ENCODE assay signal across 8 cellular contexts in genomic region chr11:4187055-4187988, GRCh38.
DNase-seq lines count a peak whose midpoint lies in the region; ATAC-seq and TF ChIP-seq lines count a peak whose summit lies in the region.

No MANE protein-coding gene starts in this region.

- POLR2A ChIA-PET in RWPE1 (lab: Yijun Ruan, JAX; ENCODE audit: low non-redundant PET) = no interaction called here

- TF ChIP-seq EP300 in neural cell (conservative IDR thresholded peaks at IDR 0.05; ENCODE audit: poor library complexity, severe bottlenecking) = no peak

- H3K9ac ChIP-seq in GM23248 = peak overlapping the region; percentile 74
- peak overlapping the region; percentile 64 for H3K9ac ChIP-seq in KMS-11
- peak overlapping the region; percentile 75 for H3K9ac ChIP-seq in neural cell (ENCODE audit: low read length)

- TF ChIP-seq CTCF in KMS-11 (conservative IDR thresholded peaks at IDR 0.05; ENCODE audit: low read depth, low read length) (peak; percentile 77), RWPE1 (conservative IDR thresholded peaks at IDR 0.05; ENCODE audit: low read depth) (peak; percentile 81), foreskin fibroblast (IDR thresholded peaks at IDR 0.05; ENCODE audit: low read depth, low read length) (peak; percentile 80), neural cell (IDR thresholded peaks at IDR 0.05; ENCODE audit: poor library complexity, severe bottlenecking) (peak; percentile 97)

- H3K9me2 ChIP-seq in GM23248 (ENCODE audit: insufficient read depth) = no peaks in the 10 kb centered on the region
- H3K9me2 ChIP-seq in neural cell (ENCODE audit: insufficient read depth, low read length) = no peaks in the 10 kb centered on the region

- H3K4me2 ChIP-seq in GM23248 (ENCODE audit: unreplicated experiment) (peak overlapping the region; percentile 78), KMS-11 (peak overlapping the region; percentile 70), neural cell (ENCODE audit: low read length) (peak overlapping the region; percentile 86)

- H3K27me3 ChIP-seq in GM23248 (replicated peaks; ENCODE audit: insufficient read depth) (no peaks in the 10 kb centered on the region), KMS-11 (ENCODE audit: insufficient read depth, low read depth) (no peaks in the 10 kb centered on the region), neural cell (ENCODE audit: insufficient read depth, low read depth, low read length) (no peaks in the 10 kb centered on the region)

- no peaks in the 10 kb centered on the region for H3K36me3 ChIP-seq in GM23248 (ENCODE audit: low read depth)
- H3K36me3 ChIP-seq in KMS-11 (ENCODE audit: insufficient read depth) = no peaks in the 10 kb centered on the region
- no peaks in the 10 kb centered on the region for H3K36me3 ChIP-seq in neural cell (ENCODE audit: insufficient read depth, low read length)

- H3K27ac ChIP-seq in GM23248 (no peak overlapping the region), KMS-11 (0 out of 2 replicates have a peak overlapping the region, but pooled peaks have one; percentile 28), RWPE1 (peak overlapping the region; percentile 24), neural cell (ENCODE audit: low read length) (no peak overlapping the region)

- H3K4me3 ChIP-seq in GM23248 = peak overlapping the region; percentile 78
- no peak overlapping the region for H3K4me3 ChIP-seq in KMS-11 (IDR thresholded peaks at IDR 0.05; ENCODE audit: insufficient read depth, low read depth, low read length)
- peak overlapping the region; percentile 62 to 63 for H3K4me3 ChIP-seq in foreskin fibroblast (ENCODE audit: low read depth in 1 of 2, low read length in 2 of 2)
- peak overlapping the region; percentile 83 for H3K4me3 ChIP-seq in neural cell (ENCODE audit: low read length)

- H3F3A ChIP-seq in GM23248 (ENCODE audit: insufficient read depth) = no peaks in the 10 kb centered on the region
- no peaks in the 10 kb centered on the region for H3F3A ChIP-seq in neural cell (ENCODE audit: insufficient read depth, low read length, poor library complexity, severe bottlenecking)

- H3K9me3 ChIP-seq in GM23248 (ENCODE audit: low read depth) = no peaks in the 10 kb centered on the region
- no peaks in the 10 kb centered on the region for H3K9me3 ChIP-seq in neural cell (ENCODE audit: low read length)

- H3K79me2 ChIP-seq in GM23248 (ENCODE audit: insufficient read depth) (no peaks in the 10 kb centered on the region), KMS-11 (ENCODE audit: insufficient read depth, low read depth) (no peaks in the 10 kb centered on the region), neural cell (replicated peaks; ENCODE audit: insufficient read depth, low read length) (no peaks in the 10 kb centered on the region)

- CTCF ChIA-PET in RWPE1 (lab: Yijun Ruan, JAX) = interaction anchor here (0.5 to 2.4 kb wide), 29 partner anchors 9 to 1419 kb away, joined by 3 to 43 read pairs (median 3); partner anchors contain the start of gene OR51D1

- ATAC-seq in stimulated activated naive CD8-positive, alpha-beta T cell treated with anti-CD3 and anti-CD28 coated beads, Interleukin-15, Interleukin-2, amounts not matched to agents 100 U/mL and 50 U/mL, for 24 hours = peak; percentile 94

- WGBS in GM23248 (ENCODE audit: low coverage in 1 of 2, low lambda C conversion rate in 2 of 2, missing lambda C conversion rate in 2 of 2), 2 experiments = 1 to 2% methylated on average over 56 to 71 of the region's 83 CpGs

- no peaks in the 10 kb centered on the region for H4K20me1 ChIP-seq in GM23248 (ENCODE audit: insufficient read depth)
- H4K20me1 ChIP-seq in KMS-11 (ENCODE audit: insufficient read depth) = no peaks in the 10 kb centered on the region
- H4K20me1 ChIP-seq in neural cell (ENCODE audit: insufficient read depth) = no peaks in the 10 kb centered on the region

- peak; percentile 95 for TF ChIP-seq RAD21 in neural cell (conservative IDR thresholded peaks at IDR 0.05)

- peak; percentile 87 for DNase-seq in EH (ENCODE audit: low read depth)
- peak; percentile 90 for DNase-seq in GM23248
- peak; percentile 77 for DNase-seq in RWPE1 (ENCODE audit: low spot score)
- peak; percentile 94 for DNase-seq in activated effector memory CD4-positive, alpha-beta T cell treated with anti-CD3 and anti-CD28 coated beads, Interleukin-2, amount 50 U/mL, for 16 hours
- peak; percentile 79 to 93 for DNase-seq in foreskin fibroblast
- DNase-seq in stimulated activated naive CD8-positive, alpha-beta T cell treated with anti-CD3 and anti-CD28 coated beads, Interleukin-15, Interleukin-2, amounts not matched to agents 100 U/mL and 50 U/mL, for 24 hours = peak; percentile 92

- in situ Hi-C loops in GM23248 (cut with MboI) = loop anchor here (25.0 kb wide), 2 partner anchors 300 to 800 kb away; partner anchors contain the start of genes OR51L1 and OR52K1

- H3K4me1 ChIP-seq in GM23248 (ENCODE audit: insufficient read depth) = no peaks in the 10 kb centered on the region
- peaks cover 4% of the 10 kb centered on the region for H3K4me1 ChIP-seq in KMS-11 (ENCODE audit: low read depth, poor library complexity, severe bottlenecking)

- H2AFZ ChIP-seq in GM23248 (peak overlapping the region; percentile 97), KMS-11 (ENCODE audit: low read depth) (peak overlapping the region; percentile 86), neural cell (ENCODE audit: low read depth, low read length) (peak overlapping the region; percentile 73)

TF ChIP-seq in neural cell, 6 proteins besides CTCF, POLR2A, EP300 and RAD21:
- TF ChIP-seq EZH2 (IDR thresholded peaks at IDR 0.05; ENCODE audit: borderline replicate concordance, insufficient read depth, low read length, poor library complexity, severe bottlenecking) (no peak), SMC3 (conservative IDR thresholded peaks at IDR 0.05; ENCODE audit: poor library complexity) (peak; percentile 84), MXI1 (conservative IDR thresholded peaks at IDR 0.05; ENCODE audit: poor library complexity, severe bottlenecking) (peak; percentile 65)
- TF ChIP-seq, protein P1, sequence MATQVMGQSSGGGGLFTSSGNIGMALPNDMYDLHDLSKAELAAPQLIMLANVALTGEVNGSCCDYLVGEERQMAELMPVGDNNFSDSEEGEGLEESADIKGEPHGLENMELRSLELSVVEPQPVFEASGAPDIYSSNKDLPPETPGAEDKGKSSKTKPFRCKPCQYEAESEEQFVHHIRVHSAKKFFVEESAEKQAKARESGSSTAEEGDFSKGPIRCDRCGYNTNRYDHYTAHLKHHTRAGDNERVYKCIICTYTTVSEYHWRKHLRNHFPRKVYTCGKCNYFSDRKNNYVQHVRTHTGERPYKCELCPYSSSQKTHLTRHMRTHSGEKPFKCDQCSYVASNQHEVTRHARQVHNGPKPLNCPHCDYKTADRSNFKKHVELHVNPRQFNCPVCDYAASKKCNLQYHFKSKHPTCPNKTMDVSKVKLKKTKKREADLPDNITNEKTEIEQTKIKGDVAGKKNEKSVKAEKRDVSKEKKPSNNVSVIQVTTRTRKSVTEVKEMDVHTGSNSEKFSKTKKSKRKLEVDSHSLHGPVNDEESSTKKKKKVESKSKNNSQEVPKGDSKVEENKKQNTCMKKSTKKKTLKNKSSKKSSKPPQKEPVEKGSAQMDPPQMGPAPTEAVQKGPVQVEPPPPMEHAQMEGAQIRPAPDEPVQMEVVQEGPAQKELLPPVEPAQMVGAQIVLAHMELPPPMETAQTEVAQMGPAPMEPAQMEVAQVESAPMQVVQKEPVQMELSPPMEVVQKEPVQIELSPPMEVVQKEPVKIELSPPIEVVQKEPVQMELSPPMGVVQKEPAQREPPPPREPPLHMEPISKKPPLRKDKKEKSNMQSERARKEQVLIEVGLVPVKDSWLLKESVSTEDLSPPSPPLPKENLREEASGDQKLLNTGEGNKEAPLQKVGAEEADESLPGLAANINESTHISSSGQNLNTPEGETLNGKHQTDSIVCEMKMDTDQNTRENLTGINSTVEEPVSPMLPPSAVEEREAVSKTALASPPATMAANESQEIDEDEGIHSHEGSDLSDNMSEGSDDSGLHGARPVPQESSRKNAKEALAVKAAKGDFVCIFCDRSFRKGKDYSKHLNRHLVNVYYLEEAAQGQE (IDR thresholded peaks at IDR 0.05; ENCODE audit: borderline replicate concordance) = no peak

Comparison
In these comparisons a context has a peak if more than half of its experiments do, and no peak if none do; other contexts are left out.
1. H3K27ac ChIP-seq: peak in KMS-11 (single experiment) and RWPE1 (single experiment); none in GM23248 (single experiment) and neural cell (single experiment).
2. Peak in every context shown above with its lines, with median percentiles within 50 percentile points of each other: DNase-seq, H2AFZ ChIP-seq, H3K4me2 ChIP-seq, H3K9ac ChIP-seq and CTCF ChIP-seq.